1 cellular context compared by ENCODE assay signal in genomic region chr16:58129097-58129936, GRCh38.
TF ChIP-seq lines count a peak whose summit lies in the region.

TSS of gene CFAP20 (minus strand) at chr16:58129381. CDS start at chr16:58129115, 266 bp downstream.

TF ChIP-seq in HepG2, 621 proteins besides CTCF, POLR2A, EP300 and RAD21 (continued from another document and continues in another):
- no peak for TF ChIP-seq ZC3H4 (CRISPR knock-in tag; IDR thresholded peaks at IDR 0.05; ENCODE audit: borderline replicate concordance)
- TF ChIP-seq SNAPC5 (CRISPR knock-in tag; IDR thresholded peaks at IDR 0.05; ENCODE audit: borderline replicate concordance) = no peak
- TF ChIP-seq SKI (IDR thresholded peaks at IDR 0.05; ENCODE audit: partially characterized antibody) = peak; percentile 87
- TF ChIP-seq PCBP1 (IDR thresholded peaks at IDR 0.05; ENCODE audit: borderline replicate concordance, low read depth, low read length) = peak; percentile 100
- TF ChIP-seq MAFF (IDR thresholded peaks at IDR 0.05; ENCODE audit: low read depth, low read length) = no peak; the same call in 1 of the 2 replicates
- peak; percentile 78; the same call in 1 of the 2 replicates for TF ChIP-seq GLI4 (CRISPR knock-in tag; IDR thresholded peaks at IDR 0.05; ENCODE audit: borderline replicate concordance)
- TF ChIP-seq ZBTB21 (CRISPR knock-in tag; IDR thresholded peaks at IDR 0.05) = peak; percentile 89
- TF ChIP-seq HMGXB3 (CRISPR knock-in tag; IDR thresholded peaks at IDR 0.05; ENCODE audit: borderline replicate concordance) = peak; percentile 86; the same call in 1 of the 2 replicates
- no peak for TF ChIP-seq ZNF138 (CRISPR knock-in tag; IDR thresholded peaks at IDR 0.05; ENCODE audit: low read depth)
- no peak for TF ChIP-seq ZNF251 (CRISPR knock-in tag; IDR thresholded peaks at IDR 0.05)
- no peak; the same call in 1 of the 2 replicates for TF ChIP-seq ZBTB44 (CRISPR knock-in tag; IDR thresholded peaks at IDR 0.05)
- peak; percentile 82 for TF ChIP-seq ZNF772 (CRISPR knock-in tag; IDR thresholded peaks at IDR 0.05)
- TF ChIP-seq TRAFD1 (CRISPR knock-in tag; IDR thresholded peaks at IDR 0.05; ENCODE audit: borderline replicate concordance) = peak; percentile 99; the same call in 1 of the 2 replicates
- peak; percentile 88 for TF ChIP-seq ZNF710 (CRISPR knock-in tag; IDR thresholded peaks at IDR 0.05; ENCODE audit: borderline replicate concordance)
- peak; percentile 82; the same call in 1 of the 2 replicates for TF ChIP-seq CBFB (CRISPR knock-in tag; IDR thresholded peaks at IDR 0.05)
- peak in 1 of 2 experiments; percentile 75; a peak in 2 of 4 replicates for TF ChIP-seq ATF4 (CRISPR knock-in tag; IDR thresholded peaks at IDR 0.05)
- peak; percentile 90; the same call in 1 of the 2 replicates for TF ChIP-seq ZNF225 (CRISPR knock-in tag; IDR thresholded peaks at IDR 0.05)
- peak; percentile 97 for TF ChIP-seq KAT8 (CRISPR knock-in tag; IDR thresholded peaks at IDR 0.05)
- no peak for TF ChIP-seq TRIM22 (IDR thresholded peaks at IDR 0.05)
- TF ChIP-seq NFATC3 (CRISPR knock-in tag; IDR thresholded peaks at IDR 0.05) = peak; percentile 56; the same call in 1 of the 2 replicates
- TF ChIP-seq HHEX (CRISPR knock-in tag; IDR thresholded peaks at IDR 0.05) = no peak; the same call in none of the 2 replicates
- TF ChIP-seq HOXA5 (CRISPR knock-in tag; IDR thresholded peaks at IDR 0.05) = peak; percentile 83; the same call in 1 of the 2 replicates
- TF ChIP-seq KMT2A (CRISPR knock-in tag; IDR thresholded peaks at IDR 0.05) = peak; percentile 95
- no peak for TF ChIP-seq ZFP36 (IDR thresholded peaks at IDR 0.05; ENCODE audit: borderline replicate concordance, low read depth, low read length, partially characterized antibody)
- TF ChIP-seq MXD4 (CRISPR knock-in tag; IDR thresholded peaks at IDR 0.05) = peak; percentile 93
- TF ChIP-seq ZNF549 (CRISPR knock-in tag; IDR thresholded peaks at IDR 0.05) = no peak
- no peak for TF ChIP-seq CSRNP2 (CRISPR knock-in tag; conservative IDR thresholded peaks at IDR 0.05; ENCODE audit: low read depth)
- no peak for TF ChIP-seq CEBPB (IDR thresholded peaks at IDR 0.05; ENCODE audit: borderline replicate concordance, low read depth, low read length)
- TF ChIP-seq ZMYM2 (CRISPR knock-in tag; IDR thresholded peaks at IDR 0.05) = peak; percentile 82; the same call in 1 of the 2 replicates
- no peak for TF ChIP-seq ZNF75D (CRISPR knock-in tag; IDR thresholded peaks at IDR 0.05; ENCODE audit: borderline replicate concordance)
- TF ChIP-seq MTF2 (CRISPR knock-in tag; IDR thresholded peaks at IDR 0.05; ENCODE audit: borderline replicate concordance) = 0 out of 2 replicates have a peak, but pooled peaks have one; percentile 39
- peak; percentile 91; the same call in 1 of the 2 replicates for TF ChIP-seq BCL3 (CRISPR knock-in tag; IDR thresholded peaks at IDR 0.05)
- TF ChIP-seq CENPX (CRISPR knock-in tag; IDR thresholded peaks at IDR 0.05) = no peak
- TF ChIP-seq NCOA5 (CRISPR knock-in tag; IDR thresholded peaks at IDR 0.05) = 0 out of 2 replicates have a peak, but pooled peaks have one; percentile 61
- TF ChIP-seq MBD4 (IDR thresholded peaks at IDR 0.05; ENCODE audit: borderline replicate concordance, low read length) = no peak
- no peak for TF ChIP-seq ZNF496 (CRISPR knock-in tag; IDR thresholded peaks at IDR 0.05; ENCODE audit: insufficient replicate concordance)
- no peak; the same call in 1 of the 2 replicates for TF ChIP-seq ZNF558 (CRISPR knock-in tag; IDR thresholded peaks at IDR 0.05; ENCODE audit: borderline replicate concordance)
- TF ChIP-seq ZNF205 (CRISPR knock-in tag; IDR thresholded peaks at IDR 0.05) = peak; percentile 83
- no peak for TF ChIP-seq USF2 (IDR thresholded peaks at IDR 0.05; ENCODE audit: low read depth, low read length)
- no peak; the same call in 1 of the 2 replicates for TF ChIP-seq USF2 (CRISPR knock-in tag; IDR thresholded peaks at IDR 0.05; ENCODE audit: borderline replicate concordance)
- no peak for TF ChIP-seq ZNF180 (CRISPR knock-in tag; IDR thresholded peaks at IDR 0.05; ENCODE audit: borderline replicate concordance, low read depth)
